10 cellular contexts compared by ENCODE assay signal in the genomic region with DNA sequence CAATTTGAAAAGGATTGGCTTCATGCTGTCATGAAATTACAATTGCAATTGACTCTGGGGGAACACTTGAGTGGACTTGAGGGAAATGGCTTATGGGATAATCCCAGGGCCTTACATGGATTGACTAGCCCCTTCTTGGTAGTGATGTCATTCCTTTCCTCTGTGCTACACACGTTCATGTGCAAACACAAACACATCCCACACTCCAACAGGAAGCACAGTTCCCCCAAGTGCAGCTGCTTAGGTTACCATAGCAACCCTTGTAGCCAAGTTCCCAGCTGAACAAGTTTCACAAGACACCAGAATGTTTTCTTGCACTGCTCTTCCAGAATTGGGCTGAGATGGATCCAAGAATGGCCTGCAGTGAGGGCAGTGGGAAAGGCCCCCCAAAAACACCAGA.
DNase-seq lines count a peak whose midpoint lies in the region; TF ChIP-seq lines count a peak whose summit lies in the region.
"Had no signal": no experiment of that assay in that cellular context is flagged by ENCODE, and none has a peak within 500 bp of the region (broad histone marks: within the 10 kb centered on the region; RNA-seq: fewer than 3 reads in every experiment).

No MANE protein-coding gene starts in this region.

- no peaks in the 10 kb centered on the region for H3K36me3 ChIP-seq in testis (ENCODE audit: low read depth, missing control alignments)
- H3K36me3 ChIP-seq: BE2C had no signal

- peaks cover 34% of the 10 kb centered on the region for H3K27me3 Mint-ChIP-seq in Calu3 (ENCODE audit: unreplicated experiment)

- no peaks in the 10 kb centered on the region for H3K27me3 ChIP-seq in testis
- H3K27me3 ChIP-seq: BE2C had no signal

- no peak overlapping the region for H3K27ac ChIP-seq in testis
- H3K27ac ChIP-seq: GM23248 had no signal

- intact Hi-C loops in testis (cut with DNase I; ENCODE audit: low total_unique reads) (no loop called here), Calu3 (cut with micrococcal nuclease; ENCODE audit: unreplicated experiment) (no loop called here)

- H3K4me3 ChIP-seq in astrocyte of the spinal cord (ENCODE audit: low read depth, low read length): no peak overlapping the region
- no peak overlapping the region for H3K4me3 ChIP-seq in testis
- H3K4me3 ChIP-seq: GM23248 had no signal

- TF ChIP-seq POLR2A in testis (IDR thresholded peaks at IDR 0.05): no peak

- no TSS peak for BruUV-seq in Calu3 (replicated peaks; lab: Mats Ljungman, UMichigan)

- H3K4me1 Mint-ChIP-seq in Calu3 (ENCODE audit: low read depth, unreplicated experiment): no peaks in the 10 kb centered on the region

- 30 to 31% methylated on average over 1 of the region's 1 CpG for WGBS in testis, 2 donors

- CTCF ChIA-PET in Calu3 (lab: Charles Lee): no interaction called here

- DNase-seq in SHP77 (lab: John Stamatoyannopoulos, UW) (peak; percentile 29 to 32), SHP77 treated with DMSO at 0.1 percent for 48 hours (lab: John Stamatoyannopoulos, UW) (no peak), astrocyte of the spinal cord (ENCODE audit: low read depth, low spot score) (peak; percentile 62), left kidney (ENCODE audit: low read depth, low spot score) (peak; percentile 85), testis (peak; percentile 33), ecto neural progenitor cell (ENCODE audit: low spot score) (no peak), Calu3 (no peak), GM19238 (ENCODE audit: insufficient read length, low spot score) (no peak)
- DNase-seq: BE2C, GM23248 had no signal

- in situ Hi-C loops in astrocyte of the spinal cord (cut with HindIII; ENCODE audit: low sequenced_read_pairs): no loop called here

- no peak overlapping the region for H3K27ac Mint-ChIP-seq in Calu3 (ENCODE audit: unreplicated experiment)

- H3K4me1 ChIP-seq in testis: peaks cover 8% of the 10 kb centered on the region
- H3K4me1 ChIP-seq: BE2C had no signal

- no peak overlapping the region for H3K4me3 Mint-ChIP-seq in Calu3 (ENCODE audit: low read depth, unreplicated experiment)

- H3K9me3 Mint-ChIP-seq in Calu3 (ENCODE audit: low read depth, unreplicated experiment): no peaks in the 10 kb centered on the region

- H3K9me3 ChIP-seq in testis: no peaks in the 10 kb centered on the region
- H3K9me3 ChIP-seq: BE2C had no signal

- no peaks in the 10 kb centered on the region for H3K36me3 Mint-ChIP-seq in Calu3 (ENCODE audit: insufficient read depth, unreplicated experiment)

- TF ChIP-seq CTCF in astrocyte of the spinal cord (IDR thresholded peaks at IDR 0.05; ENCODE audit: low read depth, low read length): no peak
- TF ChIP-seq CTCF in testis (IDR thresholded peaks at IDR 0.05): no peak
- TF ChIP-seq CTCF in Calu3 (IDR thresholded peaks at IDR 0.05; ENCODE audit: unreplicated experiment): no peak

Comparison
In these comparisons a context has a peak if more than half of its experiments do, and no peak if none do; other contexts are left out.
1. DNase-seq: peak in SHP77 (2 of 2), astrocyte of the spinal cord (single experiment), left kidney (single experiment) and testis (single experiment); none in SHP77 treated with DMSO at 0.1 percent for 48 hours (single experiment), ecto neural progenitor cell (single experiment), Calu3 (single experiment) and GM19238 (single experiment).